In the genomic region with DNA sequence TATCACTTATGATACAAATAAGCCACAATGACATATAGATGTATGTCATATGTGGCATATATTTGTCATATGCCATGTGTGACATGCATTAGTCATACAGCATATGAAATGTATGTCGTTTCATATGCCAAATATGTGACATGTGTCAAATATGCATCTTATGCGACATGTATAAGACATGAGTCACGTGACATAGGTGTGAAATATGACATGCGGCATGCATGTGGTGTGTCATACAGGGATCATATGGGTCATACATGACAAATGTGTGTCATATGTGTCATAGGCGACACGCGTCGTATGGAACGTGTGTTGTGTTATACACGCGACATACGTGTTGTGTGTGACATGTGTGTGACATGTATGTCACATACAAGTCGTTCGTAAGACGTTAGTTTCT, we compare ENCODE assay signal across 14 cellular contexts.
DNase-seq lines count a peak whose midpoint lies in the region; FAIRE-seq and TF ChIP-seq lines count a peak whose summit lies in the region.
"Had no signal": no experiment of that assay in that cellular context is flagged by ENCODE, and none has a peak within 500 bp of the region (broad histone marks: within the 10 kb centered on the region; RNA-seq: fewer than 3 reads in every experiment).

No MANE protein-coding gene starts in this region.

- H2AK5ac ChIP-seq in H1 (ENCODE audit: low read depth, low read length) = no peak overlapping the region

- intact Hi-C loops in MCF 10A (cut with micrococcal nuclease) = no loop called here
- intact Hi-C loops in mammary epithelial cell (cut with micrococcal nuclease) = no loop called here

- H3K9me3 Mint-ChIP-seq in MCF 10A (ENCODE audit: unreplicated experiment) = no peaks in the 10 kb centered on the region

- TF ChIP-seq EP300 in H1 (IDR thresholded peaks at IDR 0.05; ENCODE audit: borderline replicate concordance in 1 of 2, low read depth in 2 of 2, low read length in 2 of 2) = no peak
- peak; percentile 88 for TF ChIP-seq EP300 in neural cell (conservative IDR thresholded peaks at IDR 0.05; ENCODE audit: poor library complexity, severe bottlenecking)

- H2BK5ac ChIP-seq in H1 (ENCODE audit: low read depth, low read length) = no peak overlapping the region

- no peaks in the 10 kb centered on the region for H4K20me1 ChIP-seq in mammary epithelial cell (ENCODE audit: insufficient read depth, low read length)
- no peaks in the 10 kb centered on the region for H4K20me1 ChIP-seq in H1 (replicated peaks in 1 of 2; ENCODE audit: control insufficient read depth in 1 of 2, insufficient read depth in 2 of 2, low read length in 2 of 2)
- H4K20me1 ChIP-seq in neural cell (ENCODE audit: insufficient read depth) = no peaks in the 10 kb centered on the region
- H4K20me1 ChIP-seq: BLaER1 treated with 17β-estradiol and CSF1 and Interleukin-3, amounts not matched to agents 10 nM and 100 nM had no signal

- no peak overlapping the region for H2BK15ac ChIP-seq in H1 (ENCODE audit: low read length)

- FAIRE-seq in H1 (lab: Jason Lieb, UNC) = peak; percentile 36

- no TSS peak for BruUV-seq in MCF 10A (replicated peaks; lab: Mats Ljungman, UMichigan)
- no TSS peak for BruUV-seq in mammary epithelial cell (replicated peaks; lab: Mats Ljungman, UMichigan)

- peaks cover 25% of the 10 kb centered on the region for H3K4me1 Mint-ChIP-seq in MCF 10A (ENCODE audit: insufficient read depth, unreplicated experiment)

- no peak for TF ChIP-seq POLR2A in H1 (IDR thresholded peaks at IDR 0.05; ENCODE audit: control extremely low read depth in 1 of 2, low read depth in 2 of 2, low read length in 2 of 2)

- peaks cover 9% of the 10 kb centered on the region for H3K4me1 ChIP-seq in mammary epithelial cell (ENCODE audit: insufficient read depth, low read length)
- H3K4me1 ChIP-seq in H1 (replicated peaks in 1 of 4; ENCODE audit: control insufficient read depth in 3 of 4, insufficient read depth in 4 of 4, low read length in 3 of 4) = peaks cover 0 to 2% (median 0%) of the 10 kb centered on the region in 4 experiments; a peak in 1 of 7 replicates
- H3K4me1 ChIP-seq: BLaER1 treated with 17β-estradiol and CSF1 and Interleukin-3, amounts not matched to agents 10 nM and 100 nM had no signal

- no peak overlapping the region for H4K91ac ChIP-seq in H1 (replicated peaks; ENCODE audit: insufficient read length, low read length)

- H3K36me3 ChIP-seq in mammary epithelial cell (ENCODE audit: insufficient read depth, low read length) (no peaks in the 10 kb centered on the region), H1 (ENCODE audit: control insufficient read depth in 2 of 4, insufficient read depth in 4 of 4, low read length in 3 of 4) (peaks cover 0 to 3% (median 0%) of the 10 kb centered on the region in 4 experiments; a peak in 2 of 8 replicates), neural cell (ENCODE audit: insufficient read depth, low read length) (no peaks in the 10 kb centered on the region)
- H3K36me3 ChIP-seq: BLaER1 treated with 17β-estradiol and CSF1 and Interleukin-3, amounts not matched to agents 10 nM and 100 nM had no signal

- no peak overlapping the region for H3K23ac ChIP-seq in H1 (ENCODE audit: insufficient read length)

- H3K27me3 Mint-ChIP-seq in MCF 10A (ENCODE audit: insufficient read depth, unreplicated experiment) = no peaks in the 10 kb centered on the region
- H3K27me3 Mint-ChIP-seq: CD4-positive, alpha-beta T cell had no signal

- TF ChIP-seq RAD21 in H1 (IDR thresholded peaks at IDR 0.05 in 1 of 2, conservative IDR thresholded peaks at IDR 0.05 in 1 of 2; ENCODE audit: low read depth in 2 of 2, low read length in 2 of 2) = no peak
- TF ChIP-seq RAD21 in neural cell (conservative IDR thresholded peaks at IDR 0.05) = no peak

- no peak overlapping the region for H3K27ac ChIP-seq in mammary epithelial cell (ENCODE audit: insufficient read depth, low read depth, low read length)
- H3K27ac ChIP-seq in H1 (ENCODE audit: low read depth, low read length) = no peak overlapping the region
- no peak overlapping the region for H3K27ac ChIP-seq in neural cell (ENCODE audit: low read length)
- H3K27ac ChIP-seq: BLaER1 treated with 17β-estradiol and CSF1 and Interleukin-3, amounts not matched to agents 10 nM and 100 nM had no signal

- H2BK12ac ChIP-seq in H1 (ENCODE audit: low read depth, low read length) = no peak overlapping the region

- TF ChIP-seq CTCF in MCF 10A (IDR thresholded peaks at IDR 0.05; ENCODE audit: unreplicated experiment) = no peak
- TF ChIP-seq CTCF in mammary epithelial cell (conservative IDR thresholded peaks at IDR 0.05 in 1 of 2, IDR thresholded peaks at IDR 0.05 in 1 of 2; ENCODE audit: extremely low read depth in 1 of 2, insufficient read depth in 1 of 2, low read depth in 1 of 2, low read length in 2 of 2) = no peak
- no peak for TF ChIP-seq CTCF in H1 (IDR thresholded peaks at IDR 0.05; ENCODE audit: control extremely low read depth in 1 of 3, insufficient read depth in 1 of 3, low read depth in 1 of 3, low read length in 3 of 3)
- no peak for TF ChIP-seq CTCF in neural cell (IDR thresholded peaks at IDR 0.05; ENCODE audit: poor library complexity, severe bottlenecking)

- H3K27me3 ChIP-seq in mammary epithelial cell (ENCODE audit: insufficient read depth, low read length) = no peaks in the 10 kb centered on the region
- H3K27me3 ChIP-seq in H1 (replicated peaks in 1 of 4; ENCODE audit: control insufficient read depth in 3 of 4, extremely low read depth in 1 of 4, insufficient read depth in 3 of 4, low read length in 3 of 4) = no peaks in the 10 kb centered on the region
- no peaks in the 10 kb centered on the region for H3K27me3 ChIP-seq in neural cell (ENCODE audit: insufficient read depth, low read depth, low read length)
- H3K27me3 ChIP-seq: BLaER1 treated with 17β-estradiol and CSF1 and Interleukin-3, amounts not matched to agents 10 nM and 100 nM had no signal

- no peak overlapping the region for H3K18ac ChIP-seq in H1 (ENCODE audit: extremely low read depth, low read length)

- no peak overlapping the region for H3K56ac ChIP-seq in H1 (replicated peaks; ENCODE audit: insufficient read length, low read depth, low read length)

- H4K8ac ChIP-seq in H1 (ENCODE audit: extremely low read depth, insufficient read depth, low read length) = no peak overlapping the region

- POLR2A ChIA-PET in MCF 10A (lab: Yijun Ruan, JAX) = interaction anchor here (5.9 kb wide), 1 partner anchor 15 kb away, joined by 34 read pairs; no protein-coding TSS in a partner anchor
- POLR2A ChIA-PET in HEK293T (lab: Yijun Ruan, JAX) = no interaction called here
- POLR2A ChIA-PET in H1 (lab: Charles Lee; ENCODE audit: partially characterized antibody) = no interaction called here

- no peaks in the 10 kb centered on the region for H3F3A ChIP-seq in neural cell (ENCODE audit: insufficient read depth, low read length, poor library complexity, severe bottlenecking)

- H3K79me2 ChIP-seq in mammary epithelial cell (ENCODE audit: insufficient read depth, low read length) = peaks cover 36% of the 10 kb centered on the region
- peaks cover 0 to 28% of the 10 kb centered on the region in 2 experiments; a peak in 3 of 4 replicates for H3K79me2 ChIP-seq in H1 (ENCODE audit: control insufficient read depth in 1 of 2, insufficient read depth in 2 of 2, low read length in 2 of 2)
- H3K79me2 ChIP-seq in neural cell (replicated peaks; ENCODE audit: insufficient read depth, low read length) = no peaks in the 10 kb centered on the region

- no peak overlapping the region for H3K14ac ChIP-seq in H1 (ENCODE audit: insufficient read length)

- H3K36me3 Mint-ChIP-seq in MCF 10A (ENCODE audit: insufficient read depth, unreplicated experiment) = peaks cover 7% of the 10 kb centered on the region

- no peak overlapping the region for H2AFZ ChIP-seq in mammary epithelial cell (ENCODE audit: low read depth, low read length)
- H2AFZ ChIP-seq in H1 (ENCODE audit: low read length) = no peak overlapping the region
- no peak overlapping the region for H2AFZ ChIP-seq in neural cell (ENCODE audit: low read depth, low read length)

- H3K79me1 ChIP-seq in H1 (ENCODE audit: low read depth, low read length) = no peaks in the 10 kb centered on the region

- DNase-seq in MCF 10A (ENCODE audit: unreplicated experiment) = no peak
- DNase-seq in mammary epithelial cell = no peak
- DNase-seq in HEK293T (ENCODE audit: extremely low spot score) = no peak
- DNase-seq in H1 (ENCODE audit: low read depth in 1 of 2, low spot score in 2 of 2) = no peak
- DNase-seq in C1 segment of cervical spinal cord (lab: John Stamatoyannopoulos, UW) = no peak
- no peak for DNase-seq in DMS79 (lab: John Stamatoyannopoulos, UW)
- no peak for DNase-seq in NCI-H2107 treated with DMSO at 0.1 percent for 48 hours (lab: John Stamatoyannopoulos, UW; ENCODE audit: unreplicated experiment)
- DNase-seq: 8988T; ACHN; CD4-positive, alpha-beta T cell; GF-D8; H7 had no signal

- peak overlapping the region; percentile 93 for H3K27ac Mint-ChIP-seq in MCF 10A (ENCODE audit: low read depth, unreplicated experiment)
- H3K27ac Mint-ChIP-seq: CD4-positive, alpha-beta T cell had no signal

- over 99% methylated on average over 15 of the region's 15 CpGs for WGBS in mammary epithelial cell (ENCODE audit: low coverage, missing lambda C conversion rate)
- WGBS in H1 (ENCODE audit: extremely low coverage in 1 of 2, insufficient coverage in 1 of 2, insufficient read length in 1 of 2, insufficient replicate concordance in 2 of 2, low coverage in 1 of 2, low lambda C conversion rate in 2 of 2, missing lambda C conversion rate in 1 of 2), 2 experiments = 91% methylated on average over 15 of the region's 15 CpGs; no CpG with 5 or more reads in 1 of the 2 experiments

- in situ Hi-C loops in mammary epithelial cell (cut with MboI; ENCODE audit: low sequenced_read_pairs in 2 of 2) = no loop called here

- H3K9ac ChIP-seq in mammary epithelial cell (ENCODE audit: insufficient read depth, low read length) (no peak overlapping the region), H1 (replicated peaks in 1 of 4; ENCODE audit: extremely low read depth in 1 of 4, low read depth in 3 of 4, low read length in 3 of 4) (no peak overlapping the region), neural cell (ENCODE audit: low read length) (no peak overlapping the region)
- H3K9ac ChIP-seq: BLaER1 treated with 17β-estradiol and CSF1 and Interleukin-3, amounts not matched to agents 10 nM and 100 nM had no signal

- H3K4ac ChIP-seq in H1 (replicated peaks; ENCODE audit: insufficient read length, low read depth, low read length) = no peak overlapping the region

- H4K5ac ChIP-seq in H1 (ENCODE audit: insufficient read length, low read depth, low read length) = no peak overlapping the region

- no peak overlapping the region for H2BK120ac ChIP-seq in H1 (replicated peaks; ENCODE audit: low read depth, low read length)

- H3K9me3 ChIP-seq in mammary epithelial cell (replicated peaks; ENCODE audit: insufficient read depth, low read length) = peaks cover 14% of the 10 kb centered on the region
- H3K9me3 ChIP-seq in H1 (ENCODE audit: insufficient read depth in 2 of 2, low read depth in 1 of 2, low read length in 1 of 2) = peaks cover 21 to 22% of the 10 kb centered on the region in 2 experiments
- H3K9me3 ChIP-seq in neural cell (ENCODE audit: low read length) = no peaks in the 10 kb centered on the region

- no peak overlapping the region for H2BK20ac ChIP-seq in H1 (ENCODE audit: low read length)

- dilution Hi-C loops in mammary epithelial cell (cut with HindIII; ENCODE audit: low sequenced_read_pairs) = no loop called here

- no peaks in the 10 kb centered on the region for H3K9me2 ChIP-seq in neural cell (ENCODE audit: insufficient read depth, low read length)

- H3K4me3 Mint-ChIP-seq in MCF 10A (ENCODE audit: unreplicated experiment) = no peak overlapping the region

- H3K23me2 ChIP-seq in H1 (ENCODE audit: low read depth, low read length) = no peaks in the 10 kb centered on the region

- H3K4me3 ChIP-seq in mammary epithelial cell (replicated peaks in 1 of 3; ENCODE audit: insufficient read depth in 1 of 3, low read depth in 2 of 3, low read length in 3 of 3) = no peak overlapping the region
- H3K4me3 ChIP-seq in H1 (ENCODE audit: extremely low read depth in 1 of 4, insufficient read depth in 2 of 4, low read depth in 3 of 4, low read length in 4 of 4) = no peak overlapping the region
- no peak overlapping the region for H3K4me3 ChIP-seq in neural cell (ENCODE audit: low read length)
- H3K4me3 ChIP-seq: BLaER1 treated with 17β-estradiol and CSF1 and Interleukin-3, amounts not matched to agents 10 nM and 100 nM had no signal

- CTCF ChIA-PET in MCF 10A (lab: Yijun Ruan, JAX) (no interaction called here), mammary epithelial cell (lab: Charles Lee; ENCODE audit: low non-redundant PET) (no interaction called here), HEK293T (lab: Yijun Ruan, JAX) (no interaction called here), H1 (lab: Charles Lee; ENCODE audit: partially characterized antibody) (no interaction called here)

- H3K4me2 ChIP-seq in mammary epithelial cell (ENCODE audit: insufficient read depth, low read depth, low read length) (no peak overlapping the region), H1 (ENCODE audit: insufficient read depth in 1 of 2, low read depth in 2 of 2, low read length in 2 of 2) (no peak overlapping the region), neural cell (ENCODE audit: low read length) (no peak overlapping the region)
- H3K4me2 ChIP-seq: BLaER1 treated with 17β-estradiol and CSF1 and Interleukin-3, amounts not matched to agents 10 nM and 100 nM had no signal
